Comparison of ENCODE assay signal across 16 cellular contexts in the genomic region with DNA sequence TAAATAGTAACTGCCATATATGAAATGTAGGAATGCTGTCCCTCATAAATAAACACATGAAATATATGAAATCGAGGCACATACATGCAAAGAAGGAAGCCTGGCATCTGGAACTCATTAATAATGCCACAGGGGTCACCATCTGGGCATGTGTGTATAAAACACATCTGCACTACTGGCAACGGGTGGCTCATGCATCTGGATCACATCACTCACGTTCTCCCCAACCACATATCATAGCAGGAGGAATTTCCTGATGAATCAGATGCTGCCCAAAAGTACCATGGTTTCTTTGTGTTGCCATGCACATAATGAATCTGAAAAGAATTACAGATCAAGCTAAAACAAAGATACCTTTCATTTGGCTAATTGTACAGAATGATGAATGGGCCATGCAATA. TPM values are rescaled to one million over a fixed set of nuclear protein-coding genes. Genes with fewer than 3 reads are reported as not detected.
DNase-seq lines count a peak whose midpoint lies in the region; ATAC-seq, FAIRE-seq and TF ChIP-seq lines count a peak whose summit lies in the region.
"Had no signal": no experiment of that assay in that cellular context is flagged by ENCODE, and none has a peak within 500 bp of the region (broad histone marks: within the 10 kb centered on the region; RNA-seq: fewer than 3 reads in every experiment).

No MANE protein-coding gene starts in this region.

- peaks cover 4% of the 10 kb centered on the region for H3K27me3 Mint-ChIP-seq in osteocyte (ENCODE audit: unreplicated experiment)

- H3K9me3 Mint-ChIP-seq in osteocyte (ENCODE audit: unreplicated experiment) = no peaks in the 10 kb centered on the region
- H3K9me3 Mint-ChIP-seq: natural killer cell treated with Interleukin-12 subunit alpha and Interleukin-12 subunit beta and Interleukin-15 and Interleukin-18, amount 100 ng/mL, for 72 hours had no signal

- FAIRE-seq in D721Med (lab: Jason Lieb, UNC) = no peak
- FAIRE-seq: K562 had no signal

- no peak for TF ChIP-seq POLR2A in NB4 (IDR thresholded peaks at IDR 0.05; ENCODE audit: extremely low read depth, insufficient read length)
- no peak for TF ChIP-seq POLR2A in spleen (IDR thresholded peaks at IDR 0.05)

- no peak overlapping the region for H3K4me3 ChIP-seq in NB4 (ENCODE audit: low read depth, low read length)
- H3K4me3 ChIP-seq in choroid plexus epithelial cell (ENCODE audit: low read depth, low read length) = no peak overlapping the region
- no peak overlapping the region for H3K4me3 ChIP-seq in spleen
- H3K4me3 ChIP-seq: K562 had no signal

- H3K27me3 ChIP-seq in spleen (replicated peaks in 1 of 7) = no peaks in the 10 kb centered on the region

- no peaks in the 10 kb centered on the region for H3K9me3 ChIP-seq in spleen

- DNase-seq in EL = peak; percentile 65
- DNase-seq in NB4 (ENCODE audit: low read depth) = peak; percentile 25
- DNase-seq in choroid plexus epithelial cell (ENCODE audit: low read depth) = peak; percentile 47
- DNase-seq in osteocyte (ENCODE audit: extremely low spot score, unreplicated experiment) = no peak
- no peak for DNase-seq in D721Med (ENCODE audit: insufficient read length, low spot score)
- DNase-seq in spleen = no peak
- DNase-seq: activated CD4-positive, alpha-beta T cell treated with anti-CD3 and anti-CD28 coated beads for 1 hour; activated gamma-delta T cell treated with Interleukin-2 at 50 U/mL for 16 hours; DMS79; NCI-H345; SHP77; stimulated activated naive CD8-positive, alpha-beta T cell treated with anti-CD3 and anti-CD28 coated beads, Interleukin-15, Interleukin-2, amounts not matched to agents 100 U/mL and 50 U/mL, for 24 hours had no signal

- H3K27ac ChIP-seq in spleen = no peak overlapping the region

- peak overlapping the region; percentile 76 for H3K27ac Mint-ChIP-seq in osteocyte (ENCODE audit: unreplicated experiment)
- H3K27ac Mint-ChIP-seq: natural killer cell treated with Interleukin-12 subunit alpha and Interleukin-12 subunit beta and Interleukin-15 and Interleukin-18, amount 100 ng/mL, for 72 hours had no signal

- intact Hi-C loops in spleen (cut with DNase I; ENCODE audit: low total_unique reads) = no loop called here

- no peak overlapping the region for H3K4me3 Mint-ChIP-seq in osteocyte (ENCODE audit: unreplicated experiment)
- H3K4me3 Mint-ChIP-seq: natural killer cell treated with Interleukin-12 subunit alpha and Interleukin-12 subunit beta and Interleukin-15 and Interleukin-18, amount 100 ng/mL, for 72 hours had no signal

- peaks cover 5 to 42% (median 32%) of the 10 kb centered on the region in 6 donors for H3K4me1 ChIP-seq in spleen

- ATAC-seq in HG02642 (IDR thresholded peaks at IDR 0.05; ENCODE audit: poor library complexity, unreplicated experiment) = no peak
- no peak for ATAC-seq in HG02678 (IDR thresholded peaks at IDR 0.05; ENCODE audit: unreplicated experiment)
- ATAC-seq: K562; natural killer cell treated with Interleukin-12 subunit alpha and Interleukin-12 subunit beta and Interleukin-15 and Interleukin-18, amount 100 ng/mL, for 72 hours; stimulated activated naive CD8-positive, alpha-beta T cell treated with anti-CD3 and anti-CD28 coated beads, Interleukin-15, Interleukin-2, amounts not matched to agents 100 U/mL and 50 U/mL, for 24 hours had no signal

- 23 to 37% (median 36%) methylated on average over 3 of the region's 3 CpGs for WGBS in spleen, 5 donors

- H3K36me3 ChIP-seq in spleen = no peaks in the 10 kb centered on the region

- H3K36me3 Mint-ChIP-seq in osteocyte (ENCODE audit: unreplicated experiment) = no peaks in the 10 kb centered on the region
- H3K36me3 Mint-ChIP-seq: natural killer cell treated with Interleukin-12 subunit alpha and Interleukin-12 subunit beta and Interleukin-15 and Interleukin-18, amount 100 ng/mL, for 72 hours had no signal

- TF ChIP-seq CTCF in NB4 (IDR thresholded peaks at IDR 0.05; ENCODE audit: low read depth, low read length) = no peak
- TF ChIP-seq CTCF in choroid plexus epithelial cell (conservative IDR thresholded peaks at IDR 0.05; ENCODE audit: low read depth, low read length) = no peak
- TF ChIP-seq CTCF in osteocyte (IDR thresholded peaks at IDR 0.05) = no peak
- TF ChIP-seq CTCF in D721Med (IDR thresholded peaks at IDR 0.05; ENCODE audit: insufficient read depth, missing control alignments) = no peak
- TF ChIP-seq CTCF in spleen (IDR thresholded peaks at IDR 0.05 in 8 of 11, conservative IDR thresholded peaks at IDR 0.05 in 3 of 11) = no peak

- peaks cover 22% of the 10 kb centered on the region for H3K4me1 Mint-ChIP-seq in osteocyte (ENCODE audit: unreplicated experiment)

RNA-seq across cellular contexts. Expression of gene RNF175, which starts 28.6 kb away (rescaled TPM):
- total RNA-seq in osteocyte = 0.32 TPM in 1 of 2 replicates, not detected in the other
- 1 to 10 TPM in 2 of 7 donors, under 1 TPM in 4, not detected in 1; 0.32 to 1.9 (median 0.51) TPM for total RNA-seq in spleen
- under 1 TPM; 0.26 to 0.48 (median 0.28) TPM for polyA plus RNA-seq in spleen
- total RNA-seq: K562; natural killer cell treated with Interleukin-12 subunit alpha and Interleukin-12 subunit beta and Interleukin-15 and Interleukin-18, amount 100 ng/mL, for 72 hours had no signal
- polyA plus RNA-seq: K562 had no signal

RNA-seq across cellular contexts. Expression of gene TLR2, which starts 47.2 kb away (rescaled TPM):
- total RNA-seq in osteocyte (0.46 and 0.60 TPM in 2 replicates), spleen (100 to 1,000 TPM in 2 of 7 donors, 10 to 100 TPM in 5; 56.1 to 167 (median 74.5) TPM)
- 10 to 100 TPM in 1 of 3 donors, 1 to 10 TPM in 2; 4.8 to 19.7 (median 9.5) TPM for polyA plus RNA-seq in spleen
- polyA plus RNA-seq: K562 had no signal

RNA-seq across cellular contexts. Expression of gene SFRP2, which starts 57.6 kb away (rescaled TPM):
- total RNA-seq in osteocyte (87.7 and 102 TPM in 2 replicates), spleen (under 1 TPM in 5 of 7 donors, not detected in 2; 0.23 to 0.94 (median 0.41) TPM)
- polyA plus RNA-seq in spleen = under 1 TPM; 0.33 to 0.86 (median 0.44) TPM
- total RNA-seq: natural killer cell treated with Interleukin-12 subunit alpha and Interleukin-12 subunit beta and Interleukin-15 and Interleukin-18, amount 100 ng/mL, for 72 hours had no signal
- polyA plus RNA-seq: K562 had no signal

Comparison
In these comparisons a context has a peak if more than half of its experiments do, and no peak if none do; other contexts are left out.
1. DNase-seq: peak in EL (single experiment), NB4 (single experiment) and choroid plexus epithelial cell (single experiment); none in osteocyte (single experiment), D721Med (single experiment) and spleen (single experiment).
2. RNA of gene TLR2, which starts 47.2 kb away (total RNA-seq): 56.1 to 167 TPM in spleen; 0.46 to 0.60 TPM in osteocyte; every median in the first group is over 10 times any median in the second.
3. RNA of gene SFRP2, which starts 57.6 kb away (total RNA-seq): 87.7 to 102 TPM in osteocyte; 0.23 to 0.94 TPM in spleen; every median in the first group is over 10 times any median in the second.